In the genomic region with DNA sequence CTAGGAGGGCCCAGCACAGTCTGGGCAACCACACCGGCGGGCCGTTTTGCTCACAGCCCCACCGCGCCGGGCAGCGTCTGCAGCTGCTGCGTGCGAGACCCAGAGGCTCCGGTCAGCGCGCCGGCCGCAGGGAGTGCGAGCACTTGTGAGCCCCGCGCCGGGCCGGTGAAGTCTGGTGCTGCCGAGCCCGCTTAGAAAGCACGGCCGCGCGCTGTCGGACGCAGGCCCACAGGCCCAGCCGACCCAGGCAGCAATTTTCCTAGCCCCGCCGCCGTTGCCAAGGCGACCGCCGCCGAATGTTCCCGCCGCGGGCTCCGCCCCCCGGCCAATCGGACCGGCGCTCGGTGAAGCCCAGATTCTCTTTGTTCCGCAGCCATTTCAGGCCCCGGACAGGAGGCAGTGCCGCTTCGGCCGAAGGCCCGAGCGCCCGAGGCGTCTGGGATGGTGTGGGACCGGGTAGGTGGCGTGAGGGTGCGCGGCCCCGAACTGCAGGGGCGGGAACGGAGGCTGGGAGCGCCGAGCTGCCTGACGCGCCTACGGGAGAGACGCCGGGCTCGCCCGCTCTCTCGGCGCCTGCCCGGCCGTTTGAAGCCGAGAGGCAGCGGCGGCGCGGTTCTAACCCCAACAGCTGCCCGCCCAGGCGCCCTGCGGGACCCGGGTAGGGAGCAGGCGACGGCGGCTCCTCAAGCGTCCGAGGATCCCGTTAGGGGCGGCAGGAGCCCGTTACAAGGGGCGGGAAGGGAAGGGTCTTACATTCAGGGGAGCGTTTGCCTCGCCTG, we compare ENCODE assay signal across 8 cellular contexts. TPM values are rescaled to one million over a fixed set of nuclear protein-coding genes. Genes with fewer than 3 reads are reported as not detected.
DNase-seq lines count a peak whose midpoint lies in the region; ATAC-seq and TF ChIP-seq lines count a peak whose summit lies in the region.

A gene (plus strand): TSS at position 365 of the 779 bp plus-strand sequence. CDS start 77 bp downstream, at position 442.

- H3K4me3 Mint-ChIP-seq in activated T-helper 17 cell treated with anti-CD3 and anti-CD28 coated beads, Interleukin-2, amount 50 U/mL, for 72 hours: peak within 1 kb of the TSS; percentile 95
- peak within 1 kb of the TSS; percentile 90 to 100 (median 98) for H3K4me3 Mint-ChIP-seq in naive thymus-derived CD4-positive, alpha-beta T cell
- H3K4me3 Mint-ChIP-seq in stimulated activated memory B cell treated with anti-CD40 and anti-IgM and Interleukin-4, amounts not matched to agents 10 μg/mL and 1 μg/mL and 100 μg/mL, for 72 hours: peak within 1 kb of the TSS; percentile 97

- peak within 1 kb of the TSS; percentile 96 for H2AFZ ChIP-seq in fibroblast of lung (ENCODE audit: low read length)

- no peak for TF ChIP-seq RAD21 in Ishikawa (IDR thresholded peaks at IDR 0.05; ENCODE audit: low read depth)

- intact Hi-C loops in naive thymus-derived CD4-positive, alpha-beta T cell (cut with micrococcal nuclease): loop anchor here (1.0 to 10.0 kb wide), 12 partner anchors 32 to 748 kb away; a partner anchor contains a TSS

- no peaks in the 10 kb centered on the region for H3K9me3 ChIP-seq in fibroblast of lung (ENCODE audit: control insufficient read depth, insufficient read depth, low read depth, low read length)
- H3K9me3 ChIP-seq in naive thymus-derived CD4-positive, alpha-beta T cell (ENCODE audit: control insufficient read depth in 2 of 3, low read length in 3 of 3): no peaks in the 10 kb centered on the region

- peak within 1 kb of the TSS; percentile 70 to 99 (median 82) for H3K4me3 ChIP-seq in fibroblast of lung (replicated peaks in 1 of 4; ENCODE audit: control extremely low read depth in 1 of 4, insufficient read depth in 1 of 4, low read depth in 3 of 4, low read length in 4 of 4)
- peak within 1 kb of the TSS; percentile 83 for H3K4me3 ChIP-seq in naive thymus-derived CD4-positive, alpha-beta T cell (ENCODE audit: low read length)

- H4K20me1 ChIP-seq in fibroblast of lung (ENCODE audit: control insufficient read depth, extremely low read depth, insufficient read depth, low read length): no peaks in the 10 kb centered on the region

- H3K27me3 Mint-ChIP-seq in activated T-helper 17 cell treated with anti-CD3 and anti-CD28 coated beads, Interleukin-2, amount 50 U/mL, for 72 hours: peaks cover 11% of the 10 kb centered on the region
- H3K27me3 Mint-ChIP-seq in naive thymus-derived CD4-positive, alpha-beta T cell: peaks cover 8 to 30% (median 21%) of the 10 kb centered on the region in 5 donors
- H3K27me3 Mint-ChIP-seq in stimulated activated memory B cell treated with anti-CD40 and anti-IgM and Interleukin-4, amounts not matched to agents 10 μg/mL and 1 μg/mL and 100 μg/mL, for 72 hours: peaks cover 15% of the 10 kb centered on the region

- peak within 1 kb of the TSS; percentile 85 for H3K4me2 ChIP-seq in fibroblast of lung (ENCODE audit: extremely low read depth, insufficient read depth, low read length)

- CTCF ChIA-PET in naive thymus-derived CD4-positive, alpha-beta T cell (lab: Charles Lee): interaction anchor here (1.1 to 3.6 kb wide), 2 partner anchors 32 to 206 kb away, joined by 4 to 29 read pairs; no protein-coding TSS in a partner anchor

- DNase-seq in DMS79 (lab: John Stamatoyannopoulos, UW): peak; percentile 35
- peak; percentile 93 for DNase-seq in RPMI7951 (ENCODE audit: low read depth)
- DNase-seq in fibroblast of lung (ENCODE audit: low read depth in 2 of 2): peak; percentile 93
- DNase-seq in naive thymus-derived CD4-positive, alpha-beta T cell: peak; percentile 75 to 89 (median 84)

- peaks cover 43% of the 10 kb centered on the region for H3K79me2 ChIP-seq in fibroblast of lung (ENCODE audit: control insufficient read depth, insufficient read depth, low read length)

- H3K27me3 ChIP-seq in fibroblast of lung (ENCODE audit: control insufficient read depth, insufficient read depth, low read length): no peaks in the 10 kb centered on the region
- no peaks in the 10 kb centered on the region for H3K27me3 ChIP-seq in naive thymus-derived CD4-positive, alpha-beta T cell (ENCODE audit: control insufficient read depth in 2 of 2, insufficient read depth in 2 of 2, low read length in 2 of 2)

- peak; percentile 82 for ATAC-seq in GM21619 (IDR thresholded peaks at IDR 0.05; ENCODE audit: unreplicated experiment)
- ATAC-seq in activated T-helper 17 cell treated with anti-CD3 and anti-CD28 coated beads, Interleukin-2, amount 50 U/mL, for 72 hours (replicated peaks): peak; percentile 82
- peak; percentile 87 for ATAC-seq in naive thymus-derived CD4-positive, alpha-beta T cell
- peak; percentile 95 for ATAC-seq in stimulated activated memory B cell treated with anti-CD40 and anti-IgM and Interleukin-4, amounts not matched to agents 10 μg/mL and 1 μg/mL and 100 μg/mL, for 72 hours

- no peaks in the 10 kb centered on the region for H3K9me3 Mint-ChIP-seq in activated T-helper 17 cell treated with anti-CD3 and anti-CD28 coated beads, Interleukin-2, amount 50 U/mL, for 72 hours
- H3K9me3 Mint-ChIP-seq in naive thymus-derived CD4-positive, alpha-beta T cell: no peaks in the 10 kb centered on the region
- H3K9me3 Mint-ChIP-seq in stimulated activated memory B cell treated with anti-CD40 and anti-IgM and Interleukin-4, amounts not matched to agents 10 μg/mL and 1 μg/mL and 100 μg/mL, for 72 hours: no peaks in the 10 kb centered on the region

- POLR2A ChIA-PET in naive thymus-derived CD4-positive, alpha-beta T cell (lab: Charles Lee): interaction anchor here (0.9 to 2.3 kb wide), 3 partner anchors 17 to 33 kb away, joined by 3 to 16 read pairs (median 5); no protein-coding TSS in a partner anchor

- peak within 1 kb of the TSS; percentile 96 for H3K27ac Mint-ChIP-seq in activated T-helper 17 cell treated with anti-CD3 and anti-CD28 coated beads, Interleukin-2, amount 50 U/mL, for 72 hours
- peak within 1 kb of the TSS; percentile 81 to 98 (median 94) for H3K27ac Mint-ChIP-seq in naive thymus-derived CD4-positive, alpha-beta T cell
- H3K27ac Mint-ChIP-seq in stimulated activated memory B cell treated with anti-CD40 and anti-IgM and Interleukin-4, amounts not matched to agents 10 μg/mL and 1 μg/mL and 100 μg/mL, for 72 hours: peak within 1 kb of the TSS; percentile 97

- peaks cover 5% of the 10 kb centered on the region for H3K4me1 Mint-ChIP-seq in activated T-helper 17 cell treated with anti-CD3 and anti-CD28 coated beads, Interleukin-2, amount 50 U/mL, for 72 hours
- H3K4me1 Mint-ChIP-seq in naive thymus-derived CD4-positive, alpha-beta T cell: peaks cover 14 to 32% (median 23%) of the 10 kb centered on the region in 7 donors
- peaks cover 22% of the 10 kb centered on the region for H3K4me1 Mint-ChIP-seq in stimulated activated memory B cell treated with anti-CD40 and anti-IgM and Interleukin-4, amounts not matched to agents 10 μg/mL and 1 μg/mL and 100 μg/mL, for 72 hours

- H3K4me1 ChIP-seq in fibroblast of lung (ENCODE audit: control insufficient read depth, extremely low read depth, insufficient read depth, low read length): peaks cover 4% of the 10 kb centered on the region
- peaks cover 6 to 21% of the 10 kb centered on the region in 2 donors for H3K4me1 ChIP-seq in naive thymus-derived CD4-positive, alpha-beta T cell (ENCODE audit: control insufficient read depth in 2 of 2, insufficient read depth in 2 of 2, low read length in 2 of 2)

- peak within 1 kb of the TSS; percentile 99 for H3K9ac ChIP-seq in fibroblast of lung (ENCODE audit: insufficient read depth, low read length)

- no peaks in the 10 kb centered on the region for H3K36me3 ChIP-seq in fibroblast of lung (ENCODE audit: control insufficient read depth, insufficient read depth, low read length)
- H3K36me3 ChIP-seq in naive thymus-derived CD4-positive, alpha-beta T cell (ENCODE audit: control insufficient read depth in 2 of 3, insufficient read depth in 3 of 3, low read length in 3 of 3): peaks cover 0 to 12% (median 0%) of the 10 kb centered on the region in 3 experiments

- H3K36me3 Mint-ChIP-seq in activated T-helper 17 cell treated with anti-CD3 and anti-CD28 coated beads, Interleukin-2, amount 50 U/mL, for 72 hours (ENCODE audit: low read depth): no peaks in the 10 kb centered on the region
- H3K36me3 Mint-ChIP-seq in naive thymus-derived CD4-positive, alpha-beta T cell: peaks cover 0 to 4% (median 0%) of the 10 kb centered on the region in 5 donors
- H3K36me3 Mint-ChIP-seq in stimulated activated memory B cell treated with anti-CD40 and anti-IgM and Interleukin-4, amounts not matched to agents 10 μg/mL and 1 μg/mL and 100 μg/mL, for 72 hours: no peaks in the 10 kb centered on the region

- TF ChIP-seq CTCF in fibroblast of lung (conservative IDR thresholded peaks at IDR 0.05 in 1 of 2, IDR thresholded peaks at IDR 0.05 in 1 of 2; ENCODE audit: low read depth in 1 of 2, low read length in 2 of 2): no peak

- H3K27ac ChIP-seq in fibroblast of lung (ENCODE audit: insufficient read depth, low read length): peak within 1 kb of the TSS; percentile 92
- H3K27ac ChIP-seq in naive thymus-derived CD4-positive, alpha-beta T cell (ENCODE audit: low read depth, low read length): peak within 1 kb of the TSS; percentile 93

- TF ChIP-seq EP300 in Ishikawa (IDR thresholded peaks at IDR 0.05; ENCODE audit: borderline replicate concordance): no peak

TF ChIP-seq in Ishikawa, 13 proteins besides CTCF, POLR2A, EP300 and RAD21 (continues in another document):
- TF ChIP-seq, protein P1, sequence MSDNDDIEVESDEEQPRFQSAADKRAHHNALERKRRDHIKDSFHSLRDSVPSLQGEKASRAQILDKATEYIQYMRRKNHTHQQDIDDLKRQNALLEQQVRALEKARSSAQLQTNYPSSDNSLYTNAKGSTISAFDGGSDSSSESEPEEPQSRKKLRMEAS (IDR thresholded peaks at IDR 0.05): no peak; the same call in none of the 2 replicates
- TF ChIP-seq NFIC (IDR thresholded peaks at IDR 0.05) (no peak), CEBPB (IDR thresholded peaks at IDR 0.05) (no peak), ZBTB7A (IDR thresholded peaks at IDR 0.05; ENCODE audit: low read depth) (peak; percentile 56), CREB1 (IDR thresholded peaks at IDR 0.05; ENCODE audit: low read depth) (no peak), EGR1 (IDR thresholded peaks at IDR 0.05) (no peak; the same call in 1 of the 2 replicates), TCF12 (IDR thresholded peaks at IDR 0.05; ENCODE audit: low read depth) (peak; percentile 15; the same call in 1 of the 2 replicates), YY1 (IDR thresholded peaks at IDR 0.05; ENCODE audit: low read depth) (peak; percentile 79), TEAD4 (IDR thresholded peaks at IDR 0.05) (peak; percentile 43), TAF1 (IDR thresholded peaks at IDR 0.05; ENCODE audit: low read depth) (peak; percentile 88)

RNA-seq across cellular contexts. Expression of the gene that starts here (rescaled TPM):
- 112 and 127 TPM in 2 replicates for total RNA-seq in RPMI7951 (2014; rRNA removed; shearing (Covaris generic))
- total RNA-seq in activated T-helper 17 cell treated with anti-CD3 and anti-CD28 coated beads, Interleukin-2, amount 50 U/mL, for 72 hours: 100 to 1,000 TPM in 1 of 2 donors, 10 to 100 TPM in 1; 61.7 to 117 TPM
- total RNA-seq in fibroblast of lung: 207 and 226 TPM in 2 replicates
- 93.7 and 117 TPM in 2 replicates for polyA plus RNA-seq in fibroblast of lung
- polyA plus RNA-seq in fibroblast of lung (2012): 58.4 and 76.2 TPM in 2 replicates
- 42.7 and 101 TPM in 2 replicates for polyA minus RNA-seq in fibroblast of lung (ENCODE audit: low replicate concordance)
- 10 to 100 TPM; 52.8 to 96.3 (median 82.1) TPM for total RNA-seq in naive thymus-derived CD4-positive, alpha-beta T cell
- polyA plus RNA-seq in naive thymus-derived CD4-positive, alpha-beta T cell: 10 to 100 TPM; 60.9 to 74.4 TPM

Comparison
In these comparisons a context has a peak if more than half of its experiments do, and no peak if none do; other contexts are left out.
1. Peak in every context shown above with its lines: DNase-seq, ATAC-seq, H3K4me3 ChIP-seq and H3K27ac ChIP-seq.
2. DNase-seq: peak in every context shown above with its lines; median percentile 93 in RPMI7951; 93 in fibroblast of lung; 84 in naive thymus-derived CD4-positive, alpha-beta T cell; 35 in DMS79.